In genomic region chr19:3185482-3186376, GRCh38 we compare ENCODE assay signal across 8 cellular contexts. TPM values are rescaled to one million over a fixed set of nuclear protein-coding genes. Genes with fewer than 3 reads are reported as not detected.
A peak's percentile ranks its signal among the peaks of the same experiment; 100 is the strongest.
DNase-seq lines count a peak whose midpoint lies in the region; ATAC-seq lines count a peak whose summit lies in the region.

NCLN (plus strand) TSS chr19:3185930; CDS start chr19:3186031, 101 bp downstream.

- peak within 1 kb of the TSS in 1 of 2 experiments; percentile 82 for H3K14ac ChIP-seq in mesenchymal stem cell (ENCODE audit: low read length in 2 of 2)

- H3K23ac ChIP-seq in mesenchymal stem cell (ENCODE audit: low read length in 2 of 2): peak within 1 kb of the TSS in 1 of 2 experiments; percentile 91

- no peaks in the 10 kb centered on the region for H3K27me3 ChIP-seq in NT2/D1 (ENCODE audit: insufficient read depth, insufficient read length)
- H3K27me3 ChIP-seq in endocrine pancreas (ENCODE audit: control insufficient read depth, insufficient read depth, low read length): no peaks in the 10 kb centered on the region
- H3K27me3 ChIP-seq in mesenchymal stem cell (ENCODE audit: control insufficient read depth in 1 of 2, insufficient read depth in 1 of 2, low read length in 2 of 2): no peaks in the 10 kb centered on the region

- H3K36me3 ChIP-seq in NT2/D1 (ENCODE audit: insufficient read depth, insufficient read length, low read length) (peaks cover 40% of the 10 kb centered on the region), endocrine pancreas (ENCODE audit: control insufficient read depth, insufficient read depth, low read length) (no peaks in the 10 kb centered on the region), mesenchymal stem cell (ENCODE audit: control insufficient read depth in 1 of 2, insufficient read depth in 2 of 2, low read depth in 1 of 2, low read length in 2 of 2) (peaks cover 9 to 37% of the 10 kb centered on the region in 2 experiments)

- no peaks in the 10 kb centered on the region for H3K9me3 Mint-ChIP-seq in activated CD8-positive, alpha-beta memory T cell treated with anti-CD3 and anti-CD28 coated beads, Interleukin-2, amount 10 ng/mL, durations not matched to agents 7 days and 5 days (ENCODE audit: low read depth)

- peak within 1 kb of the TSS; percentile 51 to 60 for H3K4ac ChIP-seq in mesenchymal stem cell (ENCODE audit: low read depth in 1 of 2, low read length in 2 of 2)

- H3K4me3 Mint-ChIP-seq in activated CD8-positive, alpha-beta memory T cell treated with anti-CD3 and anti-CD28 coated beads, Interleukin-2, amount 10 ng/mL, durations not matched to agents 7 days and 5 days: peak within 1 kb of the TSS; percentile 89

- WGBS in mesenchymal stem cell: under 1% methylated on average over 90 of the region's 90 CpGs

- peak within 1 kb of the TSS; percentile 76 for H3K27ac ChIP-seq in mesenchymal stem cell (ENCODE audit: low read length, poor library complexity, severe bottlenecking)

- H2BK5ac ChIP-seq in mesenchymal stem cell (ENCODE audit: low read depth, low read length, poor library complexity, severe bottlenecking): peak within 1 kb of the TSS; percentile 36

- CTCF ChIA-PET in activated CD8-positive, alpha-beta memory T cell treated with anti-CD3 and anti-CD28 coated beads, Interleukin-2, amount 10 ng/mL, durations not matched to agents 7 days and 5 days (lab: Charles Lee): interaction anchor here (0.7 to 1.3 kb wide), 3 partner anchors 45 to 235 kb away, joined by 3 to 6 read pairs (median 3); no protein-coding TSS in a partner anchor

- H2BK12ac ChIP-seq in mesenchymal stem cell (ENCODE audit: low read length in 2 of 2): peak within 1 kb of the TSS in 1 of 2 experiments; percentile 8

- peaks cover 28% of the 10 kb centered on the region for H3K36me3 Mint-ChIP-seq in activated CD8-positive, alpha-beta memory T cell treated with anti-CD3 and anti-CD28 coated beads, Interleukin-2, amount 10 ng/mL, durations not matched to agents 7 days and 5 days

- peak within 1 kb of the TSS; percentile 95 for H4K8ac ChIP-seq in mesenchymal stem cell (ENCODE audit: low read length)

- H2AFZ ChIP-seq in mesenchymal stem cell (ENCODE audit: low read depth, low read length): peak within 1 kb of the TSS; percentile 87

- H3K27ac Mint-ChIP-seq in activated CD8-positive, alpha-beta memory T cell treated with anti-CD3 and anti-CD28 coated beads, Interleukin-2, amount 10 ng/mL, durations not matched to agents 7 days and 5 days: peak within 1 kb of the TSS; percentile 91

- H3K4me1 ChIP-seq in NT2/D1 (ENCODE audit: insufficient read depth, insufficient read length) (peaks cover 27% of the 10 kb centered on the region), endocrine pancreas (ENCODE audit: control insufficient read depth, insufficient read depth, low read length) (no peaks in the 10 kb centered on the region), mesenchymal stem cell (ENCODE audit: control insufficient read depth, insufficient read depth, low read depth, low read length) (peaks cover 27% of the 10 kb centered on the region)

- H3K9ac ChIP-seq in NT2/D1 (ENCODE audit: insufficient read length, low read depth): peak within 1 kb of the TSS; percentile 99
- peak within 1 kb of the TSS; percentile 72 for H3K9ac ChIP-seq in endocrine pancreas (ENCODE audit: control insufficient read depth, insufficient read depth, low read length)
- peak within 1 kb of the TSS; percentile 93 for H3K9ac ChIP-seq in mesenchymal stem cell (ENCODE audit: low read length)

- peak within 1 kb of the TSS; percentile 83 for H4K91ac ChIP-seq in mesenchymal stem cell (ENCODE audit: low read length)

- H3K79me1 ChIP-seq in mesenchymal stem cell (replicated peaks; ENCODE audit: low read length, poor library complexity, severe bottlenecking): peaks cover 32% of the 10 kb centered on the region

- H2BK120ac ChIP-seq in mesenchymal stem cell (ENCODE audit: low read depth, low read length): peak within 1 kb of the TSS; percentile 74

- peak; percentile 74 for ATAC-seq in GM21381 (IDR thresholded peaks at IDR 0.05; ENCODE audit: unreplicated experiment)
- peak; percentile 83 for ATAC-seq in activated CD8-positive, alpha-beta memory T cell treated with anti-CD3 and anti-CD28 coated beads, Interleukin-2, amount 10 ng/mL, durations not matched to agents 7 days and 5 days

- no peaks in the 10 kb centered on the region for H3K27me3 Mint-ChIP-seq in activated CD8-positive, alpha-beta memory T cell treated with anti-CD3 and anti-CD28 coated beads, Interleukin-2, amount 10 ng/mL, durations not matched to agents 7 days and 5 days

- H3K4me3 ChIP-seq in NT2/D1 (ENCODE audit: insufficient read length, low read depth) (peak within 1 kb of the TSS; percentile 97), endocrine pancreas (ENCODE audit: control insufficient read depth, insufficient read depth, low read length) (peak within 1 kb of the TSS; percentile 64), mesenchymal stem cell (ENCODE audit: insufficient read depth in 1 of 2, low read depth in 1 of 2, low read length in 2 of 2) (peak within 1 kb of the TSS; percentile 93 to 98)

- peaks cover 60% of the 10 kb centered on the region for H3K4me1 Mint-ChIP-seq in activated CD8-positive, alpha-beta memory T cell treated with anti-CD3 and anti-CD28 coated beads, Interleukin-2, amount 10 ng/mL, durations not matched to agents 7 days and 5 days

- peak within 1 kb of the TSS; percentile 88 to 92 for H3K18ac ChIP-seq in mesenchymal stem cell (ENCODE audit: low read depth in 1 of 2, low read length in 2 of 2)

- no peak within 1 kb of the TSS for H2AK5ac ChIP-seq in mesenchymal stem cell (ENCODE audit: low read length, severe bottlenecking)

- H3K9me3 ChIP-seq in NT2/D1 (ENCODE audit: insufficient read depth, low read length) (no peaks in the 10 kb centered on the region), endocrine pancreas (ENCODE audit: control insufficient read depth, low read length) (no peaks in the 10 kb centered on the region), mesenchymal stem cell (ENCODE audit: control insufficient read depth, low read length) (no peaks in the 10 kb centered on the region)

- peak within 1 kb of the TSS; percentile 38 for H2BK15ac ChIP-seq in mesenchymal stem cell (ENCODE audit: low read depth, poor library complexity, severe bottlenecking)

- peak within 1 kb of the TSS; percentile 98 for H3K4me2 ChIP-seq in mesenchymal stem cell (ENCODE audit: low read length, poor library complexity, severe bottlenecking)

- peak; percentile 84 for DNase-seq in CMK (ENCODE audit: low read depth)
- DNase-seq in HUDEP-2 (lab: John Stamatoyannopoulos, UW; ENCODE audit: unreplicated experiment in 76 of 76): peak in 74 of 76 experiments; percentile 70 to 99 (median 94)
- DNase-seq in NT2/D1 (ENCODE audit: low read depth, low spot score): peak; percentile 90
- DNase-seq in activated CD8-positive, alpha-beta memory T cell treated with anti-CD3 and anti-CD28 coated beads, Interleukin-2, amount 10 ng/mL, durations not matched to agents 7 days and 5 days: peak; percentile 94
- peak; percentile 97 for DNase-seq in mesenchymal stem cell
- DNase-seq in stimulated activated CD8-positive, alpha-beta memory T cell treated with anti-CD3 and anti-CD28 coated beads, Interleukin-12 subunit alpha, Interleukin-12 subunit beta, amount 100 ng/mL, for 4 hours (ENCODE audit: low read depth): peak; percentile 92

RNA-seq across cellular contexts. Expression of gene NCLN, which starts in this region (rescaled TPM):
- total RNA-seq in activated CD8-positive, alpha-beta memory T cell treated with anti-CD3 and anti-CD28 coated beads, Interleukin-2, amount 10 ng/mL, durations not matched to agents 7 days and 5 days: 10 to 100 TPM; 67.3 to 71.6 TPM
- polyA plus RNA-seq in mesenchymal stem cell (2013, experiment 1 of 2): 45.9 TPM
- polyA plus RNA-seq in mesenchymal stem cell (2013, experiment 2 of 2): 47.0 TPM

Comparison
In these comparisons a context has a peak if more than half of its experiments do, and no peak if none do; other contexts are left out.
1. Peak in every context shown above with its lines: DNase-seq, ATAC-seq, H3K4me3 ChIP-seq and H3K27ac ChIP-seq.